1 cellular context compared by ENCODE assay signal in genomic region chr1:152047954-152048640, GRCh38.
TF ChIP-seq lines count a peak whose summit lies in the region.

No MANE protein-coding gene starts in this region.

TF ChIP-seq in HepG2, 621 proteins besides CTCF, POLR2A, EP300 and RAD21 (continued from another document and continues in another):
- TF ChIP-seq ZNF513 (CRISPR knock-in tag; conservative IDR thresholded peaks at IDR 0.05) (no peak), IRF9 (CRISPR knock-in tag; IDR thresholded peaks at IDR 0.05; ENCODE audit: borderline replicate concordance) (no peak), NAIF1 (CRISPR knock-in tag; IDR thresholded peaks at IDR 0.05; ENCODE audit: borderline replicate concordance) (no peak), PRDM4 (CRISPR knock-in tag; IDR thresholded peaks at IDR 0.05; ENCODE audit: borderline replicate concordance) (no peak), HOMEZ (CRISPR knock-in tag; IDR thresholded peaks at IDR 0.05; ENCODE audit: low read depth) (no peak; the same call in 1 of the 2 replicates), RBM22 (optimal IDR thresholded peaks at IDR 0.05; ENCODE audit: low read length) (no peak), SOX5 (CRISPR knock-in tag; IDR thresholded peaks at IDR 0.05; ENCODE audit: borderline replicate concordance) (no peak), HES4 (CRISPR knock-in tag; IDR thresholded peaks at IDR 0.05; ENCODE audit: borderline replicate concordance) (no peak), ZNF460 (CRISPR knock-in tag; IDR thresholded peaks at IDR 0.05; ENCODE audit: borderline replicate concordance) (no peak), HOXA3 (CRISPR knock-in tag; IDR thresholded peaks at IDR 0.05) (peak; percentile 19; the same call in 1 of the 2 replicates), ZNF83 (CRISPR knock-in tag; IDR thresholded peaks at IDR 0.05; ENCODE audit: borderline replicate concordance) (no peak), MLXIP (CRISPR knock-in tag; IDR thresholded peaks at IDR 0.05; ENCODE audit: borderline replicate concordance) (no peak), ZNF800 (CRISPR knock-in tag; IDR thresholded peaks at IDR 0.05) (no peak), SSRP1 (CRISPR knock-in tag; IDR thresholded peaks at IDR 0.05) (no peak), TBP (CRISPR knock-in tag; IDR thresholded peaks at IDR 0.05) (no peak), ZNF660 (CRISPR knock-in tag; IDR thresholded peaks at IDR 0.05; ENCODE audit: borderline replicate concordance, low read depth) (no peak), ARHGAP35 (CRISPR knock-in tag; IDR thresholded peaks at IDR 0.05; ENCODE audit: borderline replicate concordance) (no peak), ZSCAN12 (CRISPR knock-in tag; IDR thresholded peaks at IDR 0.05) (no peak), ZNF232 (CRISPR knock-in tag; IDR thresholded peaks at IDR 0.05; ENCODE audit: borderline replicate concordance) (no peak), ZNF20 (CRISPR knock-in tag; IDR thresholded peaks at IDR 0.05) (no peak), RFX3 (CRISPR knock-in tag; IDR thresholded peaks at IDR 0.05) (no peak), ZNF747 (CRISPR knock-in tag; IDR thresholded peaks at IDR 0.05; ENCODE audit: borderline replicate concordance) (no peak), BRCA1 (CRISPR knock-in tag; IDR thresholded peaks at IDR 0.05) (no peak), ELF1 (CRISPR knock-in tag; IDR thresholded peaks at IDR 0.05) (peak; percentile 56), RBAK (CRISPR knock-in tag; IDR thresholded peaks at IDR 0.05) (no peak), MAZ (IDR thresholded peaks at IDR 0.05; ENCODE audit: borderline replicate concordance, low read depth, low read length) (0 out of 2 replicates have a peak, but pooled peaks have one; percentile 28), MAZ (CRISPR knock-in tag; IDR thresholded peaks at IDR 0.05; ENCODE audit: low read depth) (no peak), ARID5B (CRISPR knock-in tag; IDR thresholded peaks at IDR 0.05) (peak; percentile 67), ZNF616 (CRISPR knock-in tag; IDR thresholded peaks at IDR 0.05; ENCODE audit: low read depth) (no peak), HDAC2 (CRISPR knock-in tag; IDR thresholded peaks at IDR 0.05) (peak; percentile 33; the same call in 1 of the 2 replicates), ZBTB37 (CRISPR knock-in tag; IDR thresholded peaks at IDR 0.05) (no peak), JDP2 (CRISPR knock-in tag; IDR thresholded peaks at IDR 0.05; ENCODE audit: borderline replicate concordance) (no peak), ZNF607 (CRISPR knock-in tag; IDR thresholded peaks at IDR 0.05; ENCODE audit: borderline replicate concordance) (no peak), GRHL1 (CRISPR knock-in tag; conservative IDR thresholded peaks at IDR 0.05) (no peak), AGO1 (IDR thresholded peaks at IDR 0.05; ENCODE audit: low read depth, low read length, poor library complexity, severe bottlenecking) (no peak), ZSCAN25 (CRISPR knock-in tag; IDR thresholded peaks at IDR 0.05) (no peak), ATF3 (CRISPR knock-in tag; IDR thresholded peaks at IDR 0.05) (peak; percentile 73), DMAP1 (CRISPR knock-in tag; IDR thresholded peaks at IDR 0.05) (no peak), ZSCAN21 (CRISPR knock-in tag; IDR thresholded peaks at IDR 0.05; ENCODE audit: borderline replicate concordance) (0 out of 2 replicates have a peak, but pooled peaks have one; percentile 20), ZNF253 (CRISPR knock-in tag; IDR thresholded peaks at IDR 0.05; ENCODE audit: borderline replicate concordance) (no peak), ONECUT2 (CRISPR knock-in tag; IDR thresholded peaks at IDR 0.05) (no peak)
